ENCODE assay signal across 19 cellular contexts in the genomic region with DNA sequence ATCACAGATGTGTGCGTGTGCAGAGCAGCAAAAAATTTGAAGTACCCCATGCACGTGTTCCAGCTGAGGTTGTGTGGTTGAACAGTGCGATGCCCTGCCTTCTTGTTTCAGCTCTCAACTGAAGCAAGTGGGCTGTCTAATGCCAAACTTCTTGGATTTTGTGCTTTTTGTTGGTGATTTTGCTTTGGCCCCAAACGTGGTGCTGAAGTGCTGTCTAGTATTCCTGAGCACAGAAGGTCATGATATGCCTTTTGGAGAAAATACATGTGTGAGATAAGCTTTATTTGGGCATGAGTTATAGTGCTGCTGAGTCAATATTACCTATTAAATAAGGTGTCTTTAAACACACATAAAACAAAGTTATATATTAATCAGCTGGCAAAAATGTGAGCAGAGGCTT. TPM values are rescaled to one million over a fixed set of nuclear protein-coding genes. Genes with fewer than 3 reads are reported as not detected.
DNase-seq lines count a peak whose midpoint lies in the region; ATAC-seq, FAIRE-seq and TF ChIP-seq lines count a peak whose summit lies in the region.
"Had no signal": no experiment of that assay in that cellular context is flagged by ENCODE, and none has a peak within 500 bp of the region (broad histone marks: within the 10 kb centered on the region; RNA-seq: fewer than 3 reads in every experiment).

No MANE protein-coding gene starts in this region.

- intact Hi-C loops in left colon (cut with DNase I, micrococcal nuclease), result no loop called here

- H3K4me1 Mint-ChIP-seq in activated T-cell treated with anti-CD3 and anti-CD28 coated beads, Interleukin-2, amount 50 U/mL, for 24 hours (ENCODE audit: low read depth), result peaks cover 28% of the 10 kb centered on the region

- peak overlapping the region; percentile 60 for H3K27ac ChIP-seq in OCI-LY1 (ENCODE audit: low read depth, low read length, poor library complexity, severe bottlenecking)
- H3K27ac ChIP-seq: RWPE1, SJCRH30 had no signal

- peak; percentile 20 for FAIRE-seq in urothelium cell line (lab: Jason Lieb, UNC)
- FAIRE-seq: A204.1, G401.6 had no signal

- no peaks in the 10 kb centered on the region for H3F3A ChIP-seq in OCI-LY1 (ENCODE audit: insufficient read depth, low read length)

- H3K4me3 Mint-ChIP-seq in activated T-cell treated with anti-CD3 and anti-CD28 coated beads, Interleukin-2, amount 50 U/mL, for 24 hours, result no peak overlapping the region

- no peak for DNase-seq in activated T-cell treated with anti-CD3 and anti-CD28 coated beads, Interleukin-2, amount 50 U/mL, for 24 hours
- no peak for DNase-seq in activated T-cell treated with anti-CD3 and anti-CD28 coated beads for 4 hours
- no peak for DNase-seq in left colon
- no peak for DNase-seq in urothelium cell line (ENCODE audit: low spot score)
- no peak for DNase-seq in germinal center (ENCODE audit: low spot score)
- DNase-seq: Calu3, DMS79, MM.1S, NCI-H187 treated with DMSO at 0.1 percent for 48 hours, NCI-H446 treated with DMSO at 0.1 percent for 48 hours, NCI-H774, SJCRH30 had no signal

- no peaks in the 10 kb centered on the region for H3K9me2 ChIP-seq in OCI-LY1 (ENCODE audit: low read depth, low read length)

- peak overlapping the region; percentile 40 for H3K27ac Mint-ChIP-seq in activated T-cell treated with anti-CD3 and anti-CD28 coated beads, Interleukin-2, amount 50 U/mL, for 24 hours

- H4K20me1 ChIP-seq in OCI-LY1 (ENCODE audit: insufficient read depth, low read length), result no peaks in the 10 kb centered on the region

- H3K36me3 Mint-ChIP-seq in activated T-cell treated with anti-CD3 and anti-CD28 coated beads, Interleukin-2, amount 50 U/mL, for 24 hours (ENCODE audit: low read depth), result peaks cover 73% of the 10 kb centered on the region

- peaks cover 53% of the 10 kb centered on the region for H3K36me3 ChIP-seq in OCI-LY1 (ENCODE audit: insufficient read depth, low read length)

- H3K9me3 Mint-ChIP-seq in activated T-cell treated with anti-CD3 and anti-CD28 coated beads, Interleukin-2, amount 50 U/mL, for 24 hours, result no peaks in the 10 kb centered on the region

- H3K9ac ChIP-seq in OCI-LY1 (ENCODE audit: low read length), result no peak overlapping the region

- TF ChIP-seq CTCF in OCI-LY1 (IDR thresholded peaks at IDR 0.05; ENCODE audit: low read length), result no peak

- no peaks in the 10 kb centered on the region for H3K27me3 Mint-ChIP-seq in activated T-cell treated with anti-CD3 and anti-CD28 coated beads, Interleukin-2, amount 50 U/mL, for 24 hours

- peaks cover 20% of the 10 kb centered on the region for H3K4me1 ChIP-seq in OCI-LY1 (ENCODE audit: insufficient read depth, low read length, severe bottlenecking)
- H3K4me1 ChIP-seq: SJCRH30 had no signal

- H3K4me2 ChIP-seq in OCI-LY1 (ENCODE audit: low read length), result no peak overlapping the region

- H3K4me3 ChIP-seq in OCI-LY1 (ENCODE audit: low read depth, low read length, poor library complexity, severe bottlenecking), result no peak overlapping the region
- H3K4me3 ChIP-seq: SJCRH30 had no signal

- H3K79me2 ChIP-seq in OCI-LY1 (ENCODE audit: insufficient read depth, low read length), result no peaks in the 10 kb centered on the region

- H3K9me3 ChIP-seq in OCI-LY1 (ENCODE audit: low read length), result no peaks in the 10 kb centered on the region
- H3K9me3 ChIP-seq: SJCRH30 had no signal

- no peaks in the 10 kb centered on the region for H3K27me3 ChIP-seq in OCI-LY1 (ENCODE audit: insufficient read depth, low read length)
- H3K27me3 ChIP-seq: SJCRH30 had no signal

- ATAC-seq in left colon (peak; percentile 63), HG03342 (IDR thresholded peaks at IDR 0.05; ENCODE audit: unreplicated experiment) (no peak), HG02870 (IDR thresholded peaks at IDR 0.05; ENCODE audit: unreplicated experiment) (no peak)
- ATAC-seq: HCT116 had no signal

- H2AFZ ChIP-seq in OCI-LY1 (ENCODE audit: low read length), result no peak overlapping the region

RNA-seq across cellular contexts. Expression of gene YDJC, which starts 14.1 kb away (rescaled TPM):
- 10 to 100 TPM; 18.9 to 23.2 TPM for total RNA-seq in left colon

RNA-seq across cellular contexts. Expression of gene CCDC116, which starts 16.8 kb away (rescaled TPM):
- under 1 TPM; 0.49 to 0.53 TPM for total RNA-seq in left colon
- total RNA-seq: Calu3 had no signal

RNA-seq across cellular contexts. Expression of gene SDF2L1, which starts 26.4 kb away (rescaled TPM):
- 10 to 100 TPM; 29.0 to 46.5 TPM for total RNA-seq in left colon

RNA-seq across cellular contexts. Expression of gene UBE2L3, which starts 48.2 kb away (rescaled TPM):
- 10 to 100 TPM; 51.5 to 59.6 TPM for total RNA-seq in left colon

RNA-seq across cellular contexts. Expression of gene PPIL2, which starts 50.1 kb away (rescaled TPM):
- total RNA-seq in left colon, result 10 to 100 TPM; 48.0 to 60.5 TPM
